In the genomic region with DNA sequence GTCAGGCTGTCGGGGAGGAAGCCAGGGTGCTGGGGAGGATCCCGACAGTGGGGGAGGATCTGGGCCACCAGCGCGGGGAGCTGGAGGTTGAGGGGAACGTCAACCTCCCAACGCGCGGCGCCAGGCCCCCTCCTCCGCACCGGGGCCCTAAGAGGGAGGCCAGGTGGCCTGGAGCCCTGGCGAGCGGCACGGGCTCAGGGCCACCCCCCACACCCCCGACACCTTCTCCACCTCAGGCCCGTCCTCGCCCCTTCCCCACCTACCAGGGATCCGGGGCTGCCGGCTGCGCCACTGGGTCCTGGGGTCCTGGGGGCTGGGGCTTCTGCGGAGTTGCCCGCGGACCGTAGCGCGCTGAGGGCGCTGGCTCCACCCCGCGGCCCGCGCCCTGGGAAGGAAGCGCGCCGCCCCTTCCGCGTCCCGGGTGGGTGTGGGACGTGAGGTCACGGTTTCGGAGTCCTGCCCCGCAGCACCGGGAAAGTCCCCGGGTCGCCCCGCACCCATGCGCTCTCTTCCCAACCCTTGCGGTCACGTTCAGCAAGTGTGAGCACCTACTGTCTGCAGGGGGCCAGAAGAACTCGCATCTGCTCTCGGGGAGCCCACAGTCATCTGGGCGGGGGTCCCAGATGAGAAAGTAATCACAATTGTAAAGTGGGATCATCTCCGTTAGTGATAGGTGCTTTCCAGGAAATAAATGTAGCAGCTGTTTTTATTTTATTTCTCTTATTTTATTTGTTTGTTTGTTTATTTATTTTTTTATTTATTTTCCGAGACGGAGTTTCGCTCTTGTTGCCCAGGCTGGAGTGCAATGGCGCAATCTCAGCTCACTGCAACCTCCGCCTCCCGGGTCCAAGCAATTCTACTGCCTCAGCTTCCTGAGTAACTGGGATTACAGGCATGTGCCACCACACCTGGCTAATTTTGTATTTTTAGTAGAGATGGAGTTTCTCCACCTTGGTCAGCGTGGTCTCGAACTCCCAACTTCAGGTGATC, we compare ENCODE assay signal across 1 cellular context.
TF ChIP-seq lines count a peak whose summit lies in the region.

A gene (minus strand): TSS at position 362 of the 990 bp plus-strand sequence. CDS start 13,335 bp downstream, outside the sequence.

TF ChIP-seq in liver, 16 proteins besides CTCF, POLR2A, EP300 and RAD21 (continued from another document):
- no peak for TF ChIP-seq HNF4G (IDR thresholded peaks at IDR 0.05)
- TF ChIP-seq, protein P1, sequence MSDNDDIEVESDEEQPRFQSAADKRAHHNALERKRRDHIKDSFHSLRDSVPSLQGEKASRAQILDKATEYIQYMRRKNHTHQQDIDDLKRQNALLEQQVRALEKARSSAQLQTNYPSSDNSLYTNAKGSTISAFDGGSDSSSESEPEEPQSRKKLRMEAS (IDR thresholded peaks at IDR 0.05) = peak; percentile 31
- peak in 1 of 2 donors; percentile 11 for TF ChIP-seq HNF4A (conservative IDR thresholded peaks at IDR 0.05)
- peak; percentile 33 for TF ChIP-seq YY1 (IDR thresholded peaks at IDR 0.05)
- TF ChIP-seq TAF1 (conservative IDR thresholded peaks at IDR 0.05) = no peak
- TF ChIP-seq, protein P2, sequence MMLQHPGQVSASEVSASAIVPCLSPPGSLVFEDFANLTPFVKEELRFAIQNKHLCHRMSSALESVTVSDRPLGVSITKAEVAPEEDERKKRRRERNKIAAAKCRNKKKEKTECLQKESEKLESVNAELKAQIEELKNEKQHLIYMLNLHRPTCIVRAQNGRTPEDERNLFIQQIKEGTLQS (IDR thresholded peaks at IDR 0.05) = no peak
- TF ChIP-seq GABPA (IDR thresholded peaks at IDR 0.05 in 1 of 2, conservative IDR thresholded peaks at IDR 0.05 in 1 of 2) = peak in 1 of 2 donors; percentile 48
- TF ChIP-seq, protein P3, sequence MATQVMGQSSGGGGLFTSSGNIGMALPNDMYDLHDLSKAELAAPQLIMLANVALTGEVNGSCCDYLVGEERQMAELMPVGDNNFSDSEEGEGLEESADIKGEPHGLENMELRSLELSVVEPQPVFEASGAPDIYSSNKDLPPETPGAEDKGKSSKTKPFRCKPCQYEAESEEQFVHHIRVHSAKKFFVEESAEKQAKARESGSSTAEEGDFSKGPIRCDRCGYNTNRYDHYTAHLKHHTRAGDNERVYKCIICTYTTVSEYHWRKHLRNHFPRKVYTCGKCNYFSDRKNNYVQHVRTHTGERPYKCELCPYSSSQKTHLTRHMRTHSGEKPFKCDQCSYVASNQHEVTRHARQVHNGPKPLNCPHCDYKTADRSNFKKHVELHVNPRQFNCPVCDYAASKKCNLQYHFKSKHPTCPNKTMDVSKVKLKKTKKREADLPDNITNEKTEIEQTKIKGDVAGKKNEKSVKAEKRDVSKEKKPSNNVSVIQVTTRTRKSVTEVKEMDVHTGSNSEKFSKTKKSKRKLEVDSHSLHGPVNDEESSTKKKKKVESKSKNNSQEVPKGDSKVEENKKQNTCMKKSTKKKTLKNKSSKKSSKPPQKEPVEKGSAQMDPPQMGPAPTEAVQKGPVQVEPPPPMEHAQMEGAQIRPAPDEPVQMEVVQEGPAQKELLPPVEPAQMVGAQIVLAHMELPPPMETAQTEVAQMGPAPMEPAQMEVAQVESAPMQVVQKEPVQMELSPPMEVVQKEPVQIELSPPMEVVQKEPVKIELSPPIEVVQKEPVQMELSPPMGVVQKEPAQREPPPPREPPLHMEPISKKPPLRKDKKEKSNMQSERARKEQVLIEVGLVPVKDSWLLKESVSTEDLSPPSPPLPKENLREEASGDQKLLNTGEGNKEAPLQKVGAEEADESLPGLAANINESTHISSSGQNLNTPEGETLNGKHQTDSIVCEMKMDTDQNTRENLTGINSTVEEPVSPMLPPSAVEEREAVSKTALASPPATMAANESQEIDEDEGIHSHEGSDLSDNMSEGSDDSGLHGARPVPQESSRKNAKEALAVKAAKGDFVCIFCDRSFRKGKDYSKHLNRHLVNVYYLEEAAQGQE (IDR thresholded peaks at IDR 0.05) = no peak
TF ChIP-seq in liver: peak in this region for 6.
